In genomic region chr5:134070979-134071849, GRCh38 we compare ENCODE assay signal across 8 cellular contexts. TPM values are rescaled to one million over a fixed set of nuclear protein-coding genes. Genes with fewer than 3 reads are reported as not detected.
DNase-seq lines count a peak whose midpoint lies in the region; ATAC-seq, FAIRE-seq and TF ChIP-seq lines count a peak whose summit lies in the region.

No MANE protein-coding gene starts in this region.

- CTCF ChIA-PET in PC-9 (lab: Charles Lee): no interaction called here
- CTCF ChIA-PET in H1 (lab: Charles Lee; ENCODE audit: partially characterized antibody): interaction anchor here (0.6 to 4.0 kb wide), 6 partner anchors 13 to 82 kb away, joined by 3 to 34 read pairs (median 16); no protein-coding TSS in a partner anchor

- no peak overlapping the region; a peak in 1 of 7 replicates for H3K9ac ChIP-seq in H1 (replicated peaks in 1 of 4; ENCODE audit: extremely low read depth in 1 of 4, low read depth in 3 of 4, low read length in 3 of 4)

- no peak overlapping the region; the same call in 1 of the 2 replicates for H2BK15ac ChIP-seq in H1 (ENCODE audit: low read length)

- FAIRE-seq in GM12892 (lab: Jason Lieb, UNC) (peak; percentile 68), H1 (lab: Jason Lieb, UNC) (no peak)

- no peak overlapping the region for H3K14ac ChIP-seq in H1 (ENCODE audit: insufficient read length)

- peaks cover 0 to 23% of the 10 kb centered on the region in 2 donors for H3K27me3 Mint-ChIP-seq in natural killer cell (ENCODE audit: low read depth in 2 of 2)

- H2BK12ac ChIP-seq in H1 (ENCODE audit: low read depth, low read length): peak overlapping the region; percentile 71; the same call in 1 of the 2 replicates

- H3K23me2 ChIP-seq in H1 (ENCODE audit: low read depth, low read length): peaks cover 6% of the 10 kb centered on the region; the same call in 1 of the 2 replicates

- H3K4me1 Mint-ChIP-seq in natural killer cell: peaks cover 0 to 6% of the 10 kb centered on the region in 2 donors

- no peaks in the 10 kb centered on the region for H3K9me3 ChIP-seq in PC-9 (ENCODE audit: insufficient read depth, low read depth)
- H3K9me3 ChIP-seq in H1 (ENCODE audit: insufficient read depth in 2 of 2, low read depth in 1 of 2, low read length in 1 of 2): no peaks in the 10 kb centered on the region

- peak; percentile 40 to 49 for TF ChIP-seq RAD21 in H1 (IDR thresholded peaks at IDR 0.05 in 1 of 2, conservative IDR thresholded peaks at IDR 0.05 in 1 of 2; ENCODE audit: low read depth in 2 of 2, low read length in 2 of 2)

- H3K79me2 ChIP-seq in PC-9 (ENCODE audit: low read depth): no peaks in the 10 kb centered on the region
- no peaks in the 10 kb centered on the region for H3K79me2 ChIP-seq in H1 (ENCODE audit: control insufficient read depth in 1 of 2, insufficient read depth in 2 of 2, low read length in 2 of 2)

- H3K18ac ChIP-seq in H1 (ENCODE audit: extremely low read depth, low read length): peak overlapping the region; percentile 94

- peak overlapping the region; percentile 61; the same call in 1 of the 2 replicates for H2BK5ac ChIP-seq in H1 (ENCODE audit: low read depth, low read length)

- H4K8ac ChIP-seq in H1 (ENCODE audit: extremely low read depth, insufficient read depth, low read length): no peak overlapping the region

- H3F3A ChIP-seq in PC-9 (ENCODE audit: insufficient read depth, low read depth): peaks cover 28% of the 10 kb centered on the region; the same call in 1 of the 2 replicates

- H3K27me3 ChIP-seq in PC-9 (ENCODE audit: insufficient read depth, low read depth) (no peaks in the 10 kb centered on the region), H1 (replicated peaks in 1 of 4; ENCODE audit: control insufficient read depth in 3 of 4, extremely low read depth in 1 of 4, insufficient read depth in 3 of 4, low read length in 3 of 4) (peaks cover 0 to 8% (median 3%) of the 10 kb centered on the region in 4 experiments; a peak in 4 of 7 replicates)

- H4K20me1 ChIP-seq in PC-9 (ENCODE audit: insufficient read depth) (no peaks in the 10 kb centered on the region), H1 (replicated peaks in 1 of 2; ENCODE audit: control insufficient read depth in 1 of 2, insufficient read depth in 2 of 2, low read length in 2 of 2) (no peaks in the 10 kb centered on the region)

- H3K27ac ChIP-seq in PC-9 (peak overlapping the region; percentile 57), H1 (ENCODE audit: low read depth, low read length) (no peak overlapping the region)

- H4K91ac ChIP-seq in H1 (replicated peaks; ENCODE audit: insufficient read length, low read length): no peak overlapping the region

- ATAC-seq in natural killer cell: peak; percentile 33 to 75 (median 68)
- ATAC-seq in HG03280 (IDR thresholded peaks at IDR 0.05; ENCODE audit: unreplicated experiment): no peak

- H3K4me2 ChIP-seq in PC-9 (peak overlapping the region; percentile 81), H1 (ENCODE audit: insufficient read depth in 1 of 2, low read depth in 2 of 2, low read length in 2 of 2) (peak overlapping the region; percentile 56 to 77)

- peaks cover 9% of the 10 kb centered on the region for H3K4me1 ChIP-seq in PC-9 (replicated peaks; ENCODE audit: insufficient read depth)
- H3K4me1 ChIP-seq in H1 (replicated peaks in 1 of 4; ENCODE audit: control insufficient read depth in 3 of 4, insufficient read depth in 4 of 4, low read length in 3 of 4): peaks cover 0 to 7% (median 2%) of the 10 kb centered on the region in 4 experiments; a peak in 4 of 7 replicates

- H3K36me3 ChIP-seq in PC-9 (ENCODE audit: low read depth): no peaks in the 10 kb centered on the region
- no peaks in the 10 kb centered on the region; a peak in 1 of 8 replicates for H3K36me3 ChIP-seq in H1 (ENCODE audit: control insufficient read depth in 2 of 4, insufficient read depth in 4 of 4, low read length in 3 of 4)

- no peak overlapping the region for H3K4ac ChIP-seq in H1 (replicated peaks; ENCODE audit: insufficient read length, low read depth, low read length)

- peak overlapping the region; percentile 64 for H3K4me3 ChIP-seq in PC-9
- H3K4me3 ChIP-seq in H1 (ENCODE audit: extremely low read depth in 1 of 4, insufficient read depth in 2 of 4, low read depth in 3 of 4, low read length in 4 of 4): peak overlapping the region; percentile 14 to 57 (median 46)

- TF ChIP-seq CTCF in PC-9 (conservative IDR thresholded peaks at IDR 0.05) (0 out of 2 replicates have a peak, but pooled peaks have one; percentile 39), H1 (IDR thresholded peaks at IDR 0.05; ENCODE audit: control extremely low read depth in 1 of 3, insufficient read depth in 1 of 3, low read depth in 1 of 3, low read length in 3 of 3) (peak; percentile 24 to 47 (median 30); a peak in 3 of 4 replicates), natural killer cell (IDR thresholded peaks at IDR 0.05) (no peak)

- H2AFZ ChIP-seq in PC-9: peak overlapping the region; percentile 95
- no peak overlapping the region for H2AFZ ChIP-seq in H1 (ENCODE audit: low read length)

- H2BK20ac ChIP-seq in H1 (ENCODE audit: low read length): peak overlapping the region; percentile 37; the same call in 1 of the 2 replicates

- H3K9me2 ChIP-seq in PC-9 (ENCODE audit: insufficient read depth): no peaks in the 10 kb centered on the region

- no peak; the same call in 1 of the 2 replicates for TF ChIP-seq POLR2A in GM12892 (IDR thresholded peaks at IDR 0.05; ENCODE audit: low read depth, low read length)
- no peak for TF ChIP-seq POLR2A in H1 (IDR thresholded peaks at IDR 0.05; ENCODE audit: control extremely low read depth in 1 of 2, low read depth in 2 of 2, low read length in 2 of 2)

- peak overlapping the region; percentile 25 for H3K4me3 Mint-ChIP-seq in natural killer cell

- H2AK5ac ChIP-seq in H1 (ENCODE audit: low read depth, low read length): no peak overlapping the region

- intact Hi-C loops in PC-9 (cut with micrococcal nuclease; ENCODE audit: unreplicated experiment) (no loop called here), natural killer cell (cut with micrococcal nuclease) (no loop called here)

- peak; percentile 36 for DNase-seq in GM12892 (ENCODE audit: insufficient read length)
- DNase-seq in PC-9: peak in 1 of 2 experiments; percentile 50
- peak in 1 of 2 experiments; percentile 75 for DNase-seq in H1 (ENCODE audit: low read depth in 1 of 2, low spot score in 2 of 2)
- DNase-seq in natural killer cell: peak; percentile 27
- no peak for DNase-seq in germinal center (ENCODE audit: low spot score)
- no peak for DNase-seq in COLO829 (ENCODE audit: low spot score)
- no peak for DNase-seq in foreskin melanocyte

- H2BK120ac ChIP-seq in H1 (replicated peaks; ENCODE audit: low read depth, low read length): no peak overlapping the region

- H3K56ac ChIP-seq in H1 (replicated peaks; ENCODE audit: insufficient read length, low read depth, low read length): peak overlapping the region; percentile 32

- WGBS in H1 (ENCODE audit: extremely low coverage in 1 of 2, insufficient coverage in 1 of 2, insufficient read length in 1 of 2, insufficient replicate concordance in 2 of 2, low coverage in 1 of 2, low lambda C conversion rate in 2 of 2, missing lambda C conversion rate in 1 of 2), 2 experiments: 14% methylated on average over 32 of the region's 42 CpGs; no CpG with 5 or more reads in 1 of the 2 experiments

- BruUV-seq in PC-9 (replicated peaks; lab: Mats Ljungman, UMichigan): no TSS peak

- no peak for TF ChIP-seq EP300 in H1 (IDR thresholded peaks at IDR 0.05; ENCODE audit: borderline replicate concordance in 1 of 2, low read depth in 2 of 2, low read length in 2 of 2)

- H3K36me3 Mint-ChIP-seq in natural killer cell: no peaks in the 10 kb centered on the region

- no peak overlapping the region for H4K5ac ChIP-seq in H1 (ENCODE audit: insufficient read length, low read depth, low read length)

- no peak overlapping the region for H3K23ac ChIP-seq in H1 (ENCODE audit: insufficient read length)

- no peaks in the 10 kb centered on the region for H3K9me3 Mint-ChIP-seq in natural killer cell

- peak overlapping the region in 1 of 2 donors; percentile 44 for H3K27ac Mint-ChIP-seq in natural killer cell

- POLR2A ChIA-PET in PC-9 (lab: Charles Lee; ENCODE audit: unreplicated experiment): no interaction called here
- POLR2A ChIA-PET in H1 (lab: Charles Lee; ENCODE audit: partially characterized antibody): no interaction called here

- no peaks in the 10 kb centered on the region for H3K79me1 ChIP-seq in H1 (ENCODE audit: low read depth, low read length)

TF ChIP-seq in H1, 55 proteins besides CTCF, POLR2A, EP300 and RAD21 (continues in another document):
- TF ChIP-seq CBX8 (IDR thresholded peaks at IDR 0.05; ENCODE audit: borderline replicate concordance, low read depth, low read length) (no peak), TCF12 (IDR thresholded peaks at IDR 0.05; ENCODE audit: low read depth, low read length) (peak; percentile 68; the same call in 1 of the 2 replicates), ASH2L (IDR thresholded peaks at IDR 0.05; ENCODE audit: low read length) (peak; percentile 45), KDM5A (IDR thresholded peaks at IDR 0.05; ENCODE audit: low read length) (no peak), CTBP2 (IDR thresholded peaks at IDR 0.05; ENCODE audit: borderline replicate concordance, insufficient read depth, insufficient read length, low read length) (peak; percentile 86), KDM1A (IDR thresholded peaks at IDR 0.05; ENCODE audit: borderline replicate concordance, low read length) (peak; percentile 15; the same call in 1 of the 2 replicates), HDAC2 (IDR thresholded peaks at IDR 0.05; ENCODE audit: borderline replicate concordance in 1 of 2, low read depth in 2 of 2, low read length in 2 of 2) (0 out of 4 replicates have a peak, but pooled peaks of 1 of the 2 experiments have one; percentile 74), JUND (IDR thresholded peaks at IDR 0.05; ENCODE audit: low read length) (no peak), KDM4A (IDR thresholded peaks at IDR 0.05; ENCODE audit: low read depth, low read length, severe bottlenecking) (peak; percentile 79)
- TF ChIP-seq, protein P1, sequence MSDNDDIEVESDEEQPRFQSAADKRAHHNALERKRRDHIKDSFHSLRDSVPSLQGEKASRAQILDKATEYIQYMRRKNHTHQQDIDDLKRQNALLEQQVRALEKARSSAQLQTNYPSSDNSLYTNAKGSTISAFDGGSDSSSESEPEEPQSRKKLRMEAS (IDR thresholded peaks at IDR 0.05): peak; percentile 74

RNA-seq across cellular contexts. Expression of gene TCF7, which starts 43.3 kb away (rescaled TPM):
- 39.3 TPM for polyA plus RNA-seq in GM12892 (2012; ENCODE audit: missing spikeins)
- 8.9 and 13.0 TPM in 2 replicates for total RNA-seq in PC-9 (2021)
- total RNA-seq in H1 (2021; fragmentation: NEBNext Ultra II Directional; extraction: Animal tissue kit (Norgen Biotek cat#: 25700)): 6.8 and 8.5 TPM in 2 replicates
- 4.7 and 5.7 TPM in 2 replicates for polyA plus RNA-seq in H1 (2011; rRNA removed)
- 4.2 TPM for polyA plus RNA-seq in H1 (2011; cell fraction: cytosol; rRNA removed)
- 10.6 TPM for polyA plus RNA-seq in H1 (2011; cell fraction: nucleus; rRNA removed)
- 6.8 to 10.4 TPM (median 8.2 TPM) in 4 replicates for polyA plus RNA-seq in H1 (2012, experiment 1 of 2)
- polyA plus RNA-seq in H1 (2012, experiment 2 of 2): 4.8 TPM
- 6.7 TPM for polyA plus RNA-seq in H1 (2013, experiment 1 of 2)
- 7.1 TPM for polyA plus RNA-seq in H1 (2013, experiment 2 of 2)
- polyA minus RNA-seq in H1 (2011; rRNA and poly(A)+ RNA removed): 8.4 and 9.1 TPM in 2 replicates
- polyA minus RNA-seq in H1 (2011; cell fraction: cytosol; rRNA and poly(A)+ RNA removed): 8.4 TPM
- polyA minus RNA-seq in H1 (2011; cell fraction: nucleus; rRNA and poly(A)+ RNA removed): 21.1 TPM
- total RNA-seq in natural killer cell: 100 to 1,000 TPM in 2 of 3 donors, 10 to 100 TPM in 1; 97.7 to 203 (median 158) TPM

Comparison
In these comparisons a context has a peak if more than half of its experiments do, and no peak if none do; other contexts are left out.
1. DNase-seq: peak in GM12892 (single experiment) and natural killer cell (single experiment); none in germinal center (single experiment), COLO829 (single experiment) and foreskin melanocyte (single experiment).